ENCODE assay signal across 9 cellular contexts in genomic region chr18:69898241-69898861, GRCh38. TPM values are rescaled to one million over a fixed set of nuclear protein-coding genes. Genes with fewer than 3 reads are reported as not detected.
DNase-seq lines count a peak whose midpoint lies in the region; ATAC-seq and TF ChIP-seq lines count a peak whose summit lies in the region.
"Had no signal": no experiment of that assay in that cellular context is flagged by ENCODE, and none has a peak within 500 bp of the region (broad histone marks: within the 10 kb centered on the region; RNA-seq: fewer than 3 reads in every experiment).

No MANE protein-coding gene starts in this region.

- TF ChIP-seq CTCF in GM10266 (IDR thresholded peaks at IDR 0.05; ENCODE audit: control insufficient read depth, insufficient read depth, low read depth, missing control alignments) (no peak), WTC11 (IDR thresholded peaks at IDR 0.05) (no peak)

- H3K36me3 Mint-ChIP-seq in activated naive CD8-positive, alpha-beta T cell treated with anti-CD3 and anti-CD28 coated beads, Interleukin-2, amount 10 ng/mL, durations not matched to agents 7 days and 5 days: peaks cover 54% of the 10 kb centered on the region
- peaks cover 6% of the 10 kb centered on the region; the same call in 1 of the 2 replicates for H3K36me3 Mint-ChIP-seq in WTC11

- H3K9me3 Mint-ChIP-seq in activated naive CD8-positive, alpha-beta T cell treated with anti-CD3 and anti-CD28 coated beads, Interleukin-2, amount 10 ng/mL, durations not matched to agents 7 days and 5 days: peaks cover 9% of the 10 kb centered on the region
- peaks cover 15% of the 10 kb centered on the region for H3K9me3 Mint-ChIP-seq in WTC11

- no peaks in the 10 kb centered on the region for H3K27me3 Mint-ChIP-seq in activated naive CD8-positive, alpha-beta T cell treated with anti-CD3 and anti-CD28 coated beads, Interleukin-2, amount 10 ng/mL, durations not matched to agents 7 days and 5 days
- no peaks in the 10 kb centered on the region for H3K27me3 Mint-ChIP-seq in WTC11 (ENCODE audit: low read depth)

- CTCF ChIA-PET in WTC11 (lab: Charles Lee): no interaction called here

- H3K4me1 Mint-ChIP-seq in activated naive CD8-positive, alpha-beta T cell treated with anti-CD3 and anti-CD28 coated beads, Interleukin-2, amount 10 ng/mL, durations not matched to agents 7 days and 5 days: peaks cover 53% of the 10 kb centered on the region
- H3K4me1 Mint-ChIP-seq in WTC11: peaks cover 25% of the 10 kb centered on the region

- ATAC-seq in GM21515 (IDR thresholded peaks at IDR 0.05; ENCODE audit: unreplicated experiment): peak; percentile 50
- peak; percentile 43 for ATAC-seq in HG03565 (IDR thresholded peaks at IDR 0.05; ENCODE audit: unreplicated experiment)
- ATAC-seq in activated naive CD8-positive, alpha-beta T cell treated with anti-CD3 and anti-CD28 coated beads, Interleukin-2, amount 10 ng/mL, durations not matched to agents 7 days and 5 days (ENCODE audit: low read depth): peak; percentile 63
- no peak; the same call in 1 of the 2 replicates for ATAC-seq in WTC11

- H3K4me3 Mint-ChIP-seq in activated naive CD8-positive, alpha-beta T cell treated with anti-CD3 and anti-CD28 coated beads, Interleukin-2, amount 10 ng/mL, durations not matched to agents 7 days and 5 days: peak overlapping the region; percentile 81
- H3K4me3 Mint-ChIP-seq in WTC11: no peak overlapping the region

- peak; percentile 35 for DNase-seq in GM10266 (ENCODE audit: extremely low spot score)
- peak; percentile 44 for DNase-seq in activated naive CD8-positive, alpha-beta T cell treated with anti-CD3 and anti-CD28 coated beads, Interleukin-2, amount 10 ng/mL, durations not matched to agents 7 days and 5 days
- no peak for DNase-seq in NCI-H1417 (lab: John Stamatoyannopoulos, UW)
- no peak for DNase-seq in WTC11 (ENCODE audit: low spot score)
- no peak for DNase-seq in GF-D8 (lab: John Stamatoyannopoulos, UW)
- DNase-seq in SKM-1 treated with dmso at 0.1 percent for 144 hours (lab: John Stamatoyannopoulos, UW; ENCODE audit: unreplicated experiment): no peak
- DNase-seq: NCI-H69 had no signal

- POLR2A ChIA-PET in activated naive CD8-positive, alpha-beta T cell treated with anti-CD3 and anti-CD28 coated beads, Interleukin-2, amount 10 ng/mL, durations not matched to agents 7 days and 5 days (lab: Charles Lee): interaction anchor here (0.7 to 2.0 kb wide), 8 partner anchors 10 to 61 kb away, joined by 3 to 25 read pairs (median 4); no protein-coding TSS in a partner anchor
- POLR2A ChIA-PET in WTC11 (lab: Charles Lee): no interaction called here

- peak overlapping the region; percentile 95 for H3K27ac Mint-ChIP-seq in activated naive CD8-positive, alpha-beta T cell treated with anti-CD3 and anti-CD28 coated beads, Interleukin-2, amount 10 ng/mL, durations not matched to agents 7 days and 5 days
- no peak overlapping the region for H3K27ac Mint-ChIP-seq in WTC11

TF ChIP-seq in WTC11, 78 proteins besides CTCF, POLR2A, EP300 and RAD21 (continues in another document):
- TF ChIP-seq, protein P1, sequence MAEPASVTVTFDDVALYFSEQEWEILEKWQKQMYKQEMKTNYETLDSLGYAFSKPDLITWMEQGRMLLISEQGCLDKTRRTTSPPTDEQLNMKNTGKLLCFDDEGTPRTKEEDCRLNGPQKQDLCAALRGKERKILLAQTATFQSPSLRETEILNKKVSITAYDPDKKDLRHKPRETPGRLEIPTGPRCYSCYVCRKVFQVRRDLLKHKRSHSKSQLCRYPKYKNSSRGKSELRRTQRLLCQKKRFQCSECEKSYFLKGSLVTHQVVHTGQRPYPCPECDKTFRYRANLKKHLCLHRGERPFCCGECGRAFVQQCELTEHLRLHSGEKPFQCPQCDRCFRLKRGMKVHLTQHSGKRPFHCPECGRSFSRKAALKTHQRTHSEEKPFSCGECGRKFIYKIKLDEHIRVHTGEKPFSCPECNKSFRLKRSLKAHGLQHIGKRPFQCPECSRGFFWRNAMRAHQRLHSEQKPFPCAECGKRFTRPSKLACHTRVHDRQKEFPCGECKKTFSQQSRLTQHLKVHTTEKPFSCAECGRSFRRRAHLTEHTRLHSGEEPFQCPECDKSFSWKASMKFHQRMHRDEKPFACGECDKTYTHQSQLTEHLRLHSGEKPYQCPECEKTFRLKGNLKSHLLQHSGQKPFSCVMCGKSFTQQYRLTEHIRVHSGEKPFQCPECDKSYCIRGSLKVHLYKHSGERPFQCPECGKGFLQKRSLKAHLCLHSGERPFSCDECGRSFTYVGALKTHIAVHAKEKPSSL (CRISPR knock-in tag; conservative IDR thresholded peaks at IDR 0.05): no peak
- TF ChIP-seq ZBTB43 (CRISPR knock-in tag; IDR thresholded peaks at IDR 0.05) (no peak), NFYB (CRISPR knock-in tag; conservative IDR thresholded peaks at IDR 0.05; ENCODE audit: low read depth) (no peak), ZNF317 (CRISPR knock-in tag; IDR thresholded peaks at IDR 0.05; ENCODE audit: borderline replicate concordance, low read depth) (no peak), GTF2I (CRISPR knock-in tag; conservative IDR thresholded peaks at IDR 0.05) (no peak), SMAD3 (CRISPR knock-in tag; IDR thresholded peaks at IDR 0.05; ENCODE audit: borderline replicate concordance) (no peak), OVOL2 (CRISPR knock-in tag; IDR thresholded peaks at IDR 0.05; ENCODE audit: borderline replicate concordance) (no peak), PRRX2 (CRISPR knock-in tag; IDR thresholded peaks at IDR 0.05) (no peak), NR2C2 (CRISPR knock-in tag; IDR thresholded peaks at IDR 0.05) (no peak), JAZF1 (CRISPR knock-in tag; IDR thresholded peaks at IDR 0.05) (no peak), TP53 (CRISPR knock-in tag; IDR thresholded peaks at IDR 0.05) (no peak)
- TF ChIP-seq, protein P2, sequence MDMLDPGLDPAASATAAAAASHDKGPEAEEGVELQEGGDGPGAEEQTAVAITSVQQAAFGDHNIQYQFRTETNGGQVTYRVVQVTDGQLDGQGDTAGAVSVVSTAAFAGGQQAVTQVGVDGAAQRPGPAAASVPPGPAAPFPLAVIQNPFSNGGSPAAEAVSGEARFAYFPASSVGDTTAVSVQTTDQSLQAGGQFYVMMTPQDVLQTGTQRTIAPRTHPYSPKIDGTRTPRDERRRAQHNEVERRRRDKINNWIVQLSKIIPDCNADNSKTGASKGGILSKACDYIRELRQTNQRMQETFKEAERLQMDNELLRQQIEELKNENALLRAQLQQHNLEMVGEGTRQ (CRISPR knock-in tag; IDR thresholded peaks at IDR 0.05): no peak
- TF ChIP-seq, protein P3, sequence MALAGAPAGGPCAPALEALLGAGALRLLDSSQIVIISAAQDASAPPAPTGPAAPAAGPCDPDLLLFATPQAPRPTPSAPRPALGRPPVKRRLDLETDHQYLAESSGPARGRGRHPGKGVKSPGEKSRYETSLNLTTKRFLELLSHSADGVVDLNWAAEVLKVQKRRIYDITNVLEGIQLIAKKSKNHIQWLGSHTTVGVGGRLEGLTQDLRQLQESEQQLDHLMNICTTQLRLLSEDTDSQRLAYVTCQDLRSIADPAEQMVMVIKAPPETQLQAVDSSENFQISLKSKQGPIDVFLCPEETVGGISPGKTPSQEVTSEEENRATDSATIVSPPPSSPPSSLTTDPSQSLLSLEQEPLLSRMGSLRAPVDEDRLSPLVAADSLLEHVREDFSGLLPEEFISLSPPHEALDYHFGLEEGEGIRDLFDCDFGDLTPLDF (CRISPR knock-in tag; IDR thresholded peaks at IDR 0.05): no peak
- TF ChIP-seq, protein P4, sequence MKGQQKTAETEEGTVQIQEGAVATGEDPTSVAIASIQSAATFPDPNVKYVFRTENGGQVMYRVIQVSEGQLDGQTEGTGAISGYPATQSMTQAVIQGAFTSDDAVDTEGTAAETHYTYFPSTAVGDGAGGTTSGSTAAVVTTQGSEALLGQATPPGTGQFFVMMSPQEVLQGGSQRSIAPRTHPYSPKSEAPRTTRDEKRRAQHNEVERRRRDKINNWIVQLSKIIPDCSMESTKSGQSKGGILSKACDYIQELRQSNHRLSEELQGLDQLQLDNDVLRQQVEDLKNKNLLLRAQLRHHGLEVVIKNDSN (CRISPR knock-in tag; IDR thresholded peaks at IDR 0.05): no peak

RNA-seq across cellular contexts. Expression of gene CD226, which starts 49.3 kb away (rescaled TPM):
- 10 to 100 TPM; 46.4 to 50.9 TPM for total RNA-seq in activated naive CD8-positive, alpha-beta T cell treated with anti-CD3 and anti-CD28 coated beads, Interleukin-2, amount 10 ng/mL, durations not matched to agents 7 days and 5 days
- total RNA-seq in WTC11 (2021): 0.23 to 0.55 TPM (median 0.24 TPM) in 3 replicates

Comparison
In these comparisons a context has a peak if more than half of its experiments do, and no peak if none do; other contexts are left out.
1. DNase-seq: peak in GM10266 (single experiment) and activated naive CD8-positive, alpha-beta T cell treated with anti-CD3 and anti-CD28 coated beads, Interleukin-2, amount 10 ng/mL, durations not matched to agents 7 days and 5 days (single experiment); none in NCI-H1417 (0 of 3), WTC11 (single experiment), GF-D8 (single experiment) and SKM-1 treated with dmso at 0.1 percent for 144 hours (single experiment).
2. RNA of gene CD226, which starts 49.3 kb away (total RNA-seq): 46.4 to 50.9 TPM in activated naive CD8-positive, alpha-beta T cell treated with anti-CD3 and anti-CD28 coated beads, Interleukin-2, amount 10 ng/mL, durations not matched to agents 7 days and 5 days; 0.23 to 0.55 TPM in WTC11; every median in the first group is over 10 times any median in the second.